In the genomic region with DNA sequence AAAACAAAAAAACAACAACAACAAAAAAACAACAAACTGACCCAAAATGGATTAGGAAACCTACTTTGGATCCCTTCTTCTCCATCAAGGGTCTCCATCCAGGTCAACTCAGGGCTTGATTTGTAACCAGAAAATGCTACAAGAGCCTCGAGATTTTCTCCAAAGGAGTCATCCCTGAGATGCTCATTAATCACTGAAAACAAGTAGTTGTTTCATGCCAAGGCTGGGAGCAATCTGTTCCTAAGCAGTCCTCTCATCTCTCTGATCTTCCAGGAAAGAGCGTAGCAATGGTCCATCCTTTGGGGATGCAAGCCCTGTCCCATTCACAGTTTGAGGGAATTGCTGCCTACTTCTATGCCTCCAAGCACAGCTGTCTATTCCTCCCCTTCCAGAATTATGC, we compare ENCODE assay signal across 25 cellular contexts.
DNase-seq lines count a peak whose midpoint lies in the region; ATAC-seq and TF ChIP-seq lines count a peak whose summit lies in the region.
"Had no signal": no experiment of that assay in that cellular context is flagged by ENCODE, and none has a peak within 500 bp of the region (broad histone marks: within the 10 kb centered on the region; RNA-seq: fewer than 3 reads in every experiment).

No MANE protein-coding gene starts in this region.

- H3K27ac ChIP-seq in MM.1S (ENCODE audit: low read length), result no peak overlapping the region
- H3K27ac ChIP-seq: neural progenitor cell, PC-9, right lobe of liver, tibial artery had no signal

- no peaks in the 10 kb centered on the region for H3K9me3 ChIP-seq in MM.1S (replicated peaks; ENCODE audit: insufficient read depth, low read length)
- H3K9me3 ChIP-seq: right lobe of liver, tibial artery had no signal

- CTCF ChIA-PET in T-cell (lab: Charles Lee), result no interaction called here

- no peaks in the 10 kb centered on the region for H3K36me3 ChIP-seq in MM.1S (replicated peaks; ENCODE audit: insufficient read depth, low read length)
- H3K36me3 ChIP-seq: neural progenitor cell, right lobe of liver, tibial artery had no signal

- H4K20me1 ChIP-seq in MM.1S (ENCODE audit: insufficient read depth, low read length), result no peaks in the 10 kb centered on the region

- DNase-seq in activated naive CD8-positive, alpha-beta T cell treated with anti-CD3 and anti-CD28 coated beads, Interleukin-2, amount 10 ng/mL, durations not matched to agents 7 days and 5 days, result no peak
- DNase-seq in activated naive CD8-positive, alpha-beta T cell treated with anti-CD3 and anti-CD28 coated beads, Interleukin-2, amount 50 U/mL, for 24 hours, result no peak
- DNase-seq in T-cell, result no peak
- no peak for DNase-seq in effector memory CD8-positive, alpha-beta T cell
- DNase-seq in MM.1S, result no peak
- no peak for DNase-seq in NCI-H2029 treated with DMSO at 0.1 percent for 48 hours (lab: John Stamatoyannopoulos, UW)
- DNase-seq: activated CD4-positive, CD25-positive, alpha-beta regulatory T cell treated with anti-CD3 and anti-CD28 coated beads, Interleukin-2, amount 50 U/mL, for 72 hours; activated CD8-positive, alpha-beta memory T cell treated with anti-CD3 and anti-CD28 coated beads, Interleukin-2, amount 50 U/mL, for 4 hours; GF-D8; GOT3; islet precursor cell; KBM-7; left ventricle myocardium superior; NCI-H146; NCI-H2171; NCI-H510A treated with DMSO at 0.1 percent for 48 hours; PC-9; posterior cingulate gyrus; right lobe of liver; SHP77; tibial artery had no signal

- H3K4me2 ChIP-seq in MM.1S (ENCODE audit: low read depth, low read length), result no peak overlapping the region
- H3K4me2 ChIP-seq: neural progenitor cell, PC-9 had no signal

- no peak overlapping the region for H3K4me3 ChIP-seq in MM.1S (ENCODE audit: low read length)
- H3K4me3 ChIP-seq: neural progenitor cell, PC-9, right lobe of liver, tibial artery had no signal

- peaks cover 21% of the 10 kb centered on the region for H3K9me3 Mint-ChIP-seq in activated naive CD8-positive, alpha-beta T cell treated with anti-CD3 and anti-CD28 coated beads, Interleukin-2, amount 10 ng/mL, durations not matched to agents 7 days and 5 days
- peaks cover 15% of the 10 kb centered on the region for H3K9me3 Mint-ChIP-seq in activated naive CD8-positive, alpha-beta T cell treated with anti-CD3 and anti-CD28 coated beads, Interleukin-2, amount 50 U/mL, for 24 hours
- H3K9me3 Mint-ChIP-seq in T-cell, result peaks cover 9 to 15% (median 10%) of the 10 kb centered on the region in 3 donors
- peaks cover 0 to 3% of the 10 kb centered on the region in 2 donors for H3K9me3 Mint-ChIP-seq in effector memory CD8-positive, alpha-beta T cell

- no peak overlapping the region for H3K9ac ChIP-seq in MM.1S (ENCODE audit: low read length)
- H3K9ac ChIP-seq: neural progenitor cell had no signal

- no peaks in the 10 kb centered on the region for H3K27me3 ChIP-seq in MM.1S (replicated peaks; ENCODE audit: insufficient read depth, low read length)
- H3K27me3 ChIP-seq: neural progenitor cell, right lobe of liver, tibial artery had no signal

- no peak overlapping the region for H2AFZ ChIP-seq in MM.1S (ENCODE audit: low read length)
- H2AFZ ChIP-seq: neural progenitor cell, PC-9 had no signal

- H3K4me1 Mint-ChIP-seq in activated naive CD8-positive, alpha-beta T cell treated with anti-CD3 and anti-CD28 coated beads, Interleukin-2, amount 10 ng/mL, durations not matched to agents 7 days and 5 days, result peaks cover 59% of the 10 kb centered on the region
- peaks cover 62% of the 10 kb centered on the region for H3K4me1 Mint-ChIP-seq in activated naive CD8-positive, alpha-beta T cell treated with anti-CD3 and anti-CD28 coated beads, Interleukin-2, amount 50 U/mL, for 24 hours
- peaks cover 83 to 94% (median 93%) of the 10 kb centered on the region in 3 donors for H3K4me1 Mint-ChIP-seq in T-cell
- H3K4me1 Mint-ChIP-seq in effector memory CD8-positive, alpha-beta T cell (ENCODE audit: low read depth in 2 of 2), result peaks cover 11 to 44% of the 10 kb centered on the region in 2 donors

- peaks cover 39% of the 10 kb centered on the region for H3K36me3 Mint-ChIP-seq in activated naive CD8-positive, alpha-beta T cell treated with anti-CD3 and anti-CD28 coated beads, Interleukin-2, amount 10 ng/mL, durations not matched to agents 7 days and 5 days
- peaks cover 13% of the 10 kb centered on the region for H3K36me3 Mint-ChIP-seq in activated naive CD8-positive, alpha-beta T cell treated with anti-CD3 and anti-CD28 coated beads, Interleukin-2, amount 50 U/mL, for 24 hours (ENCODE audit: low read depth)
- peaks cover 17% of the 10 kb centered on the region for H3K36me3 Mint-ChIP-seq in T-cell
- H3K36me3 Mint-ChIP-seq in effector memory CD8-positive, alpha-beta T cell (ENCODE audit: insufficient read depth), result no peaks in the 10 kb centered on the region
- H3K36me3 Mint-ChIP-seq: neural progenitor cell had no signal

- H3K79me2 ChIP-seq in MM.1S (ENCODE audit: low read length), result no peaks in the 10 kb centered on the region

- POLR2A ChIA-PET in activated naive CD8-positive, alpha-beta T cell treated with anti-CD3 and anti-CD28 coated beads, Interleukin-2, amount 10 ng/mL, durations not matched to agents 7 days and 5 days (lab: Charles Lee), result interaction anchor here (1.2 to 1.8 kb wide), 3 partner anchors 24 to 203 kb away, joined by 6 read pairs; partner anchors contain the start of gene MAP3K1
- POLR2A ChIA-PET in T-cell (lab: Charles Lee), result interaction anchor here in 1 of 2 donors (0.5 kb wide), 1 partner anchor 58 kb away, joined by 8 read pairs; no protein-coding TSS in a partner anchor

- TF ChIP-seq CTCF in MM.1S (IDR thresholded peaks at IDR 0.05; ENCODE audit: low read length), result no peak

- H3K4me1 ChIP-seq in MM.1S (ENCODE audit: low read length), result peaks cover 22% of the 10 kb centered on the region
- H3K4me1 ChIP-seq: right lobe of liver had no signal

- ATAC-seq in activated naive CD8-positive, alpha-beta T cell treated with anti-CD3 and anti-CD28 coated beads, Interleukin-2, amount 10 ng/mL, durations not matched to agents 7 days and 5 days (ENCODE audit: low read depth), result no peak
- no peak for ATAC-seq in activated naive CD8-positive, alpha-beta T cell treated with anti-CD3 and anti-CD28 coated beads, Interleukin-2, amount 50 U/mL, for 24 hours
- peak in 2 of 4 experiments; percentile 1 to 17 for ATAC-seq in T-cell (replicated peaks in 1 of 4)
- ATAC-seq in effector memory CD8-positive, alpha-beta T cell (replicated peaks), result no peak
- no peak for ATAC-seq in GM19324 (IDR thresholded peaks at IDR 0.05; ENCODE audit: low FRiP score, unreplicated experiment)
- ATAC-seq: activated naive CD4-positive, alpha-beta T cell treated with anti-CD3 and anti-CD28 coated beads, Interleukin-2, amount 50 U/mL, for 72 hours; left ventricle myocardium superior; right lobe of liver had no signal

- no peaks in the 10 kb centered on the region for H3F3A ChIP-seq in MM.1S (ENCODE audit: insufficient read depth, low read length)

- H3K27me3 Mint-ChIP-seq in activated naive CD8-positive, alpha-beta T cell treated with anti-CD3 and anti-CD28 coated beads, Interleukin-2, amount 10 ng/mL, durations not matched to agents 7 days and 5 days, result no peaks in the 10 kb centered on the region
- H3K27me3 Mint-ChIP-seq in activated naive CD8-positive, alpha-beta T cell treated with anti-CD3 and anti-CD28 coated beads, Interleukin-2, amount 50 U/mL, for 24 hours, result no peaks in the 10 kb centered on the region
- H3K27me3 Mint-ChIP-seq in T-cell, result no peaks in the 10 kb centered on the region
- peaks cover 0 to 6% of the 10 kb centered on the region in 2 donors for H3K27me3 Mint-ChIP-seq in effector memory CD8-positive, alpha-beta T cell
- H3K27me3 Mint-ChIP-seq: stimulated activated naive CD8-positive, alpha-beta T cell treated with anti-CD3 and anti-CD28 coated beads, Interleukin-15, Interleukin-2, amounts not matched to agents 100 ng/mL and 50 ng/mL, for 24 hours had no signal

- peak overlapping the region; percentile 72 for H3K4me3 Mint-ChIP-seq in activated naive CD8-positive, alpha-beta T cell treated with anti-CD3 and anti-CD28 coated beads, Interleukin-2, amount 10 ng/mL, durations not matched to agents 7 days and 5 days
- H3K4me3 Mint-ChIP-seq in activated naive CD8-positive, alpha-beta T cell treated with anti-CD3 and anti-CD28 coated beads, Interleukin-2, amount 50 U/mL, for 24 hours, result no peak overlapping the region
- H3K4me3 Mint-ChIP-seq in T-cell, result peak overlapping the region; percentile 38 to 65 (median 57)
- H3K4me3 Mint-ChIP-seq in effector memory CD8-positive, alpha-beta T cell, result peak overlapping the region; percentile 13 to 61
- H3K4me3 Mint-ChIP-seq: neural progenitor cell; stimulated activated naive CD8-positive, alpha-beta T cell treated with anti-CD3 and anti-CD28 coated beads, Interleukin-15, Interleukin-2, amounts not matched to agents 100 ng/mL and 50 ng/mL, for 24 hours had no signal

- H3K9me2 ChIP-seq in MM.1S (replicated peaks; ENCODE audit: insufficient read depth, low read length), result no peaks in the 10 kb centered on the region

- peak overlapping the region; percentile 89 for H3K27ac Mint-ChIP-seq in activated naive CD8-positive, alpha-beta T cell treated with anti-CD3 and anti-CD28 coated beads, Interleukin-2, amount 10 ng/mL, durations not matched to agents 7 days and 5 days
- no peak overlapping the region for H3K27ac Mint-ChIP-seq in activated naive CD8-positive, alpha-beta T cell treated with anti-CD3 and anti-CD28 coated beads, Interleukin-2, amount 50 U/mL, for 24 hours
- peak overlapping the region; percentile 90 to 96 for H3K27ac Mint-ChIP-seq in T-cell
- H3K27ac Mint-ChIP-seq in effector memory CD8-positive, alpha-beta T cell, result peak overlapping the region in 1 of 2 donors; percentile 68
- H3K27ac Mint-ChIP-seq: neural progenitor cell; stimulated activated naive CD8-positive, alpha-beta T cell treated with anti-CD3 and anti-CD28 coated beads, Interleukin-15, Interleukin-2, amounts not matched to agents 100 ng/mL and 50 ng/mL, for 24 hours had no signal
